1 cellular context compared by ENCODE assay signal in genomic region chr2:217331577-217332139, GRCh38.
TF ChIP-seq lines count a peak whose summit lies in the region.

No MANE protein-coding gene starts in this region.

TF ChIP-seq in HepG2, 621 proteins besides CTCF, POLR2A, EP300 and RAD21 (continued from another document and continues in another):
- TF ChIP-seq TBL1XR1 (IDR thresholded peaks at IDR 0.05; ENCODE audit: borderline replicate concordance, low read length, partially characterized antibody) = peak; percentile 76
- no peak for TF ChIP-seq MTERF4 (CRISPR knock-in tag; IDR thresholded peaks at IDR 0.05)
- TF ChIP-seq FOSL2 (CRISPR knock-in tag; IDR thresholded peaks at IDR 0.05) = peak; percentile 94
- peak; percentile 73 for TF ChIP-seq ZNF317 (CRISPR knock-in tag; IDR thresholded peaks at IDR 0.05)
- no peak for TF ChIP-seq ZNF468 (CRISPR knock-in tag; IDR thresholded peaks at IDR 0.05)
- TF ChIP-seq PCBP2 (optimal IDR thresholded peaks at IDR 0.05; ENCODE audit: low read depth, low read length, poor library complexity, severe bottlenecking) = no peak
- no peak for TF ChIP-seq ZBTB40 (IDR thresholded peaks at IDR 0.05)
- TF ChIP-seq ZBTB40 (CRISPR knock-in tag; IDR thresholded peaks at IDR 0.05) = no peak; the same call in 1 of the 2 replicates
- TF ChIP-seq ZNF644 (CRISPR knock-in tag; IDR thresholded peaks at IDR 0.05; ENCODE audit: low read depth) = peak; percentile 95
- no peak for TF ChIP-seq ETS1 (CRISPR knock-in tag; IDR thresholded peaks at IDR 0.05)
- no peak for TF ChIP-seq ZNF558 (CRISPR knock-in tag; IDR thresholded peaks at IDR 0.05; ENCODE audit: borderline replicate concordance)
- TF ChIP-seq ZNF788 (CRISPR knock-in tag; IDR thresholded peaks at IDR 0.05; ENCODE audit: borderline replicate concordance) = peak; percentile 65; the same call in 1 of the 2 replicates
- TF ChIP-seq REST (IDR thresholded peaks at IDR 0.05; ENCODE audit: borderline replicate concordance in 1 of 2, low read depth in 1 of 2, low read length in 2 of 2) = peak in 1 of 2 experiments; percentile 45; a peak in 1 of 4 replicates
- TF ChIP-seq CSRNP2 (CRISPR knock-in tag; conservative IDR thresholded peaks at IDR 0.05; ENCODE audit: low read depth) = no peak
- TF ChIP-seq MAX (IDR thresholded peaks at IDR 0.05) = peak; percentile 77
- peak; percentile 58; the same call in 1 of the 2 replicates for TF ChIP-seq ZNF101 (CRISPR knock-in tag; IDR thresholded peaks at IDR 0.05; ENCODE audit: borderline replicate concordance, low read depth)
- peak; percentile 76 for TF ChIP-seq DRAP1 (CRISPR knock-in tag; IDR thresholded peaks at IDR 0.05)
- TF ChIP-seq HDAC2 (CRISPR knock-in tag; IDR thresholded peaks at IDR 0.05) = peak; percentile 96
- 0 out of 2 replicates have a peak, but pooled peaks have one; percentile 77 for TF ChIP-seq ZNF800 (CRISPR knock-in tag; IDR thresholded peaks at IDR 0.05)
- TF ChIP-seq NFIC (IDR thresholded peaks at IDR 0.05; ENCODE audit: low read length) = peak; percentile 72; the same call in 1 of the 2 replicates
- TF ChIP-seq DR1 (CRISPR knock-in tag; IDR thresholded peaks at IDR 0.05) = no peak
- TF ChIP-seq SMYD3 (CRISPR knock-in tag; IDR thresholded peaks at IDR 0.05) = peak; percentile 91; the same call in 1 of the 2 replicates
- no peak for TF ChIP-seq E2F2 (CRISPR knock-in tag; IDR thresholded peaks at IDR 0.05; ENCODE audit: borderline replicate concordance)
- no peak for TF ChIP-seq MATR3 (CRISPR knock-in tag; IDR thresholded peaks at IDR 0.05)
- TF ChIP-seq ZNF547 (CRISPR knock-in tag; IDR thresholded peaks at IDR 0.05) = peak; percentile 21; the same call in 1 of the 2 replicates
- no peak for TF ChIP-seq ZNF790 (CRISPR knock-in tag; IDR thresholded peaks at IDR 0.05; ENCODE audit: borderline replicate concordance)
- TF ChIP-seq ZNF503 (CRISPR knock-in tag; IDR thresholded peaks at IDR 0.05) = peak; percentile 88
- no peak for TF ChIP-seq LBX2 (CRISPR knock-in tag; IDR thresholded peaks at IDR 0.05; ENCODE audit: borderline replicate concordance)
- TF ChIP-seq MTA1 (CRISPR knock-in tag; IDR thresholded peaks at IDR 0.05; ENCODE audit: borderline replicate concordance) = peak; percentile 69; the same call in 1 of the 2 replicates
- peak; percentile 99 for TF ChIP-seq FOXO1 (CRISPR knock-in tag; IDR thresholded peaks at IDR 0.05)
